ENCODE assay signal across 15 cellular contexts in the genomic region with DNA sequence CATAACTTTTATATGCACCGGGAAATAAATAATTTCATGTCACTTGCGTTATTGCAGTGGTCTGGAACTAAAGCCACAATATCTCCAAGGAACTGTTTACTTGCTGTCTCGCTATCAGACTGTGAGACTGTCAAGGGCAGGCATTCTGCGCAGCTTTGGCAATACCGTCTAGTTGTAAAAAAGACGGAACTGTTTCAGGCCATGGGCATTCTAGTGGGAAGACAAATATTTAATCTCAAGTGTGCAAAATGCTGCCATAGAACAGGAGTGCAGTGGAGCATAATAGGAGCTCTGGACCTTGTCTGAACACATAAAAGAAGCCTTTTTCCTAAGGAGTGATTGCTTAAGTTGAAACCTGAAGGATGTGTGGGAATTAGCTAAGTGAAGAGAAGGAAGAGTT. TPM values are rescaled to one million over a fixed set of nuclear protein-coding genes. Genes with fewer than 3 reads are reported as not detected.
DNase-seq lines count a peak whose midpoint lies in the region; ATAC-seq and TF ChIP-seq lines count a peak whose summit lies in the region.
"Had no signal": no experiment of that assay in that cellular context is flagged by ENCODE, and none has a peak within 500 bp of the region (broad histone marks: within the 10 kb centered on the region; RNA-seq: fewer than 3 reads in every experiment).

No MANE protein-coding gene starts in this region.

- H3K4me1 ChIP-seq in breast epithelium: peaks cover 0 to 12% of the 10 kb centered on the region in 2 donors
- H3K4me1 ChIP-seq in stomach: peaks cover 29 to 56% (median 47%) of the 10 kb centered on the region in 4 donors
- H3K4me1 ChIP-seq in ovary (ENCODE audit: insufficient read depth): peaks cover 14% of the 10 kb centered on the region

- no peaks in the 10 kb centered on the region for H3K9me3 ChIP-seq in breast epithelium
- H3K9me3 ChIP-seq in stomach: no peaks in the 10 kb centered on the region
- H3K9me3 ChIP-seq in ovary: no peaks in the 10 kb centered on the region
- H3K9me3 ChIP-seq: BLaER1 treated with 17β-estradiol and CSF1 and Interleukin-3, amounts not matched to agents 10 nM and 100 nM had no signal

- CTCF ChIA-PET in MCF 10A (lab: Yijun Ruan, JAX): interaction anchor here (0.9 kb wide), 1 partner anchor 47 kb away, joined by 3 read pairs; no protein-coding TSS in a partner anchor
- CTCF ChIA-PET in GM10248 (lab: Yijun Ruan, JAX): interaction anchor here (0.8 to 4.5 kb wide), 9 partner anchors 8 to 79 kb away, joined by 3 to 22 read pairs (median 3); partner anchors contain the start of gene SF3B2

- TF ChIP-seq EP300 in stomach (IDR thresholded peaks at IDR 0.05): no peak
- TF ChIP-seq EP300 in ovary (IDR thresholded peaks at IDR 0.05): no peak

- no peaks in the 10 kb centered on the region for H3K36me3 Mint-ChIP-seq in MCF 10A (ENCODE audit: insufficient read depth, unreplicated experiment)
- H3K36me3 Mint-ChIP-seq: activated naive CD4-positive, alpha-beta T cell treated with anti-CD3 and anti-CD28 coated beads, Interleukin-2, amount 50 U/mL, for 72 hours had no signal

- H3K27ac Mint-ChIP-seq in MCF 10A (ENCODE audit: low read depth, unreplicated experiment): no peak overlapping the region

- 27 to 68% (median 37%) methylated on average over 6 of the region's 6 CpGs for WGBS in stomach, 5 donors
- WGBS in ovary, 3 donors: 91 to 97% (median 95%) methylated on average over 6 of the region's 6 CpGs

- BruUV-seq in MCF 10A (replicated peaks; lab: Mats Ljungman, UMichigan): no TSS peak

- H3K27me3 ChIP-seq in breast epithelium (no peaks in the 10 kb centered on the region), stomach (no peaks in the 10 kb centered on the region), ovary (no peaks in the 10 kb centered on the region)
- H3K27me3 ChIP-seq: BLaER1 treated with 17β-estradiol and CSF1 and Interleukin-3, amounts not matched to agents 10 nM and 100 nM; gastroesophageal sphincter had no signal

- H3K4me3 ChIP-seq in breast epithelium: no peak overlapping the region
- H3K4me3 ChIP-seq in stomach: no peak overlapping the region
- no peak overlapping the region for H3K4me3 ChIP-seq in ovary
- H3K4me3 ChIP-seq: BLaER1 treated with 17β-estradiol and CSF1 and Interleukin-3, amounts not matched to agents 10 nM and 100 nM; gastroesophageal sphincter had no signal

- TF ChIP-seq CTCF in breast epithelium (IDR thresholded peaks at IDR 0.05) (no peak), MCF 10A (IDR thresholded peaks at IDR 0.05; ENCODE audit: unreplicated experiment) (no peak), stomach (IDR thresholded peaks at IDR 0.05) (no peak), GM10248 (IDR thresholded peaks at IDR 0.05; ENCODE audit: control extremely low read depth, extremely low read depth, low read depth, missing control alignments) (no peak), ovary (IDR thresholded peaks at IDR 0.05) (no peak)

- no peaks in the 10 kb centered on the region for H3K9me3 Mint-ChIP-seq in MCF 10A (ENCODE audit: unreplicated experiment)
- H3K9me3 Mint-ChIP-seq: activated naive CD4-positive, alpha-beta T cell treated with anti-CD3 and anti-CD28 coated beads, Interleukin-2, amount 50 U/mL, for 72 hours; central memory CD8-positive, alpha-beta T cell; stimulated activated effector memory CD8-positive, alpha-beta T cell treated with anti-CD3 and anti-CD28 coated beads, Interleukin-12 subunit alpha, Interleukin-12 subunit beta, amount 100 ng/mL, for 72 hours had no signal

- peaks cover 42% of the 10 kb centered on the region for H3K4me1 Mint-ChIP-seq in MCF 10A (ENCODE audit: insufficient read depth, unreplicated experiment)

- no peaks in the 10 kb centered on the region for H3K27me3 Mint-ChIP-seq in MCF 10A (ENCODE audit: insufficient read depth, unreplicated experiment)
- H3K27me3 Mint-ChIP-seq: central memory CD8-positive, alpha-beta T cell had no signal

- ATAC-seq in HG02938 (IDR thresholded peaks at IDR 0.05; ENCODE audit: unreplicated experiment): no peak
- ATAC-seq: gastroesophageal sphincter, HCT116 had no signal

- no peaks in the 10 kb centered on the region for H3K36me3 ChIP-seq in breast epithelium
- no peaks in the 10 kb centered on the region for H3K36me3 ChIP-seq in stomach
- H3K36me3 ChIP-seq in ovary: no peaks in the 10 kb centered on the region
- H3K36me3 ChIP-seq: gastroesophageal sphincter had no signal

- POLR2A ChIA-PET in MCF 10A (lab: Yijun Ruan, JAX) (interaction anchor here (1.8 kb wide), 1 partner anchor 11 kb away, joined by 6 read pairs; no protein-coding TSS in a partner anchor), GM10248 (lab: Yijun Ruan, JAX) (no interaction called here)

- no peak overlapping the region for H3K4me3 Mint-ChIP-seq in MCF 10A (ENCODE audit: unreplicated experiment)
- H3K4me3 Mint-ChIP-seq: central memory CD8-positive, alpha-beta T cell had no signal

- H3K27ac ChIP-seq in breast epithelium (peak overlapping the region; percentile 27 to 69), epithelial cell of prostate (peak overlapping the region; percentile 76), stomach (peak overlapping the region; percentile 8 to 81 (median 50)), ovary (no peak overlapping the region)
- H3K27ac ChIP-seq: BLaER1 treated with 17β-estradiol and CSF1 and Interleukin-3, amounts not matched to agents 10 nM and 100 nM; gastroesophageal sphincter had no signal

- DNase-seq in breast epithelium (ENCODE audit: low spot score in 2 of 2): no peak
- DNase-seq in MCF 10A (ENCODE audit: unreplicated experiment): no peak
- peak; percentile 82 for DNase-seq in NCI-H2029 treated with DMSO at 0.1 percent for 48 hours (lab: John Stamatoyannopoulos, UW)
- no peak for DNase-seq in epithelial cell of prostate (ENCODE audit: low read depth, low spot score)
- DNase-seq in stomach: peak; percentile 44
- DNase-seq in GM10248 (ENCODE audit: extremely low spot score): no peak
- DNase-seq in ovary: no peak
- DNase-seq: NCI-H446 had no signal

- TF ChIP-seq POLR2A in breast epithelium (IDR thresholded peaks at IDR 0.05) (no peak), stomach (IDR thresholded peaks at IDR 0.05) (no peak), ovary (IDR thresholded peaks at IDR 0.05) (no peak)

- intact Hi-C loops in breast epithelium (cut with DNase I; ENCODE audit: low total_unique reads): no loop called here
- intact Hi-C loops in MCF 10A (cut with micrococcal nuclease): no loop called here
- intact Hi-C loops in stomach (cut with DNase I; ENCODE audit: low total_unique reads): no loop called here
- intact Hi-C loops in ovary (cut with DNase I): no loop called here

RNA-seq across cellular contexts. Expression of gene PACS1, which starts 53.8 kb away (rescaled TPM):
- 10 to 100 TPM; 37.9 to 40.6 (median 38.6) TPM for total RNA-seq in breast epithelium
- total RNA-seq in MCF 10A (2022): 32.2 and 33.5 TPM in 2 replicates
- total RNA-seq in stomach: 100 to 1,000 TPM in 2 of 5 donors, 10 to 100 TPM in 3; 47.0 to 269 (median 57.4) TPM
- polyA plus RNA-seq in stomach: 10 to 100 TPM; 14.7 to 24.3 (median 18.2) TPM
- 10 to 100 TPM; 22.4 to 83.9 (median 73.9) TPM for total RNA-seq in ovary
- polyA plus RNA-seq in ovary: 10 to 100 TPM; 31.3 to 92.9 TPM

Comparison
In these comparisons a context has a peak if more than half of its experiments do, and no peak if none do; other contexts are left out.
1. DNase-seq: peak in NCI-H2029 treated with DMSO at 0.1 percent for 48 hours (single experiment) and stomach (single experiment); none in breast epithelium (0 of 2), MCF 10A (single experiment), epithelial cell of prostate (single experiment), GM10248 (single experiment) and ovary (0 of 5).
2. H3K27ac ChIP-seq: peak in breast epithelium (2 of 2), epithelial cell of prostate (single experiment) and stomach (5 of 5); none in ovary (0 of 2).